In genomic region chr16:85366031-85366763, GRCh38 we compare ENCODE assay signal across 14 cellular contexts.
DNase-seq lines count a peak whose midpoint lies in the region; ATAC-seq and TF ChIP-seq lines count a peak whose summit lies in the region.
"Had no signal": no experiment of that assay in that cellular context is flagged by ENCODE, and none has a peak within 500 bp of the region (broad histone marks: within the 10 kb centered on the region; RNA-seq: fewer than 3 reads in every experiment).

No MANE protein-coding gene starts in this region.

- no peak for ATAC-seq in right cardiac atrium
- ATAC-seq in heart left ventricle, result no peak
- ATAC-seq in CD8-positive, alpha-beta T cell, result no peak
- ATAC-seq: activated naive CD8-positive, alpha-beta T cell treated with anti-CD3 and anti-CD28 coated beads, Interleukin-2, amount 50 U/mL, for 24 hours; natural killer cell treated with Interleukin-12 subunit alpha and Interleukin-12 subunit beta and Interleukin-15 and Interleukin-18, amount 100 ng/mL, for 72 hours had no signal

- peaks cover 1% of the 10 kb centered on the region for H3K27me3 Mint-ChIP-seq in CD8-positive, alpha-beta T cell (ENCODE audit: low read depth)

- no peak overlapping the region for H3K4me3 ChIP-seq in right cardiac atrium (ENCODE audit: low read length)
- no peak overlapping the region for H3K4me3 ChIP-seq in heart left ventricle
- H3K4me3 ChIP-seq in ascending aorta, result peak overlapping the region in 1 of 2 donors; percentile 1
- no peak overlapping the region for H3K4me3 ChIP-seq in mesodermal cell (ENCODE audit: extremely low read depth, insufficient read depth, low read length, poor library complexity, severe bottlenecking)
- H3K4me3 ChIP-seq in CD8-positive, alpha-beta T cell (ENCODE audit: low read depth, low read length), result no peak overlapping the region

- no peaks in the 10 kb centered on the region for H3K36me3 ChIP-seq in heart left ventricle
- H3K36me3 ChIP-seq in ascending aorta, result no peaks in the 10 kb centered on the region
- H3K36me3 ChIP-seq in mesodermal cell (ENCODE audit: control insufficient read depth, insufficient read depth, low read length), result peaks cover 5% of the 10 kb centered on the region
- no peaks in the 10 kb centered on the region for H3K36me3 ChIP-seq in CD8-positive, alpha-beta T cell (ENCODE audit: insufficient read depth, low read length)

- no peak for TF ChIP-seq CTCF in heart left ventricle (IDR thresholded peaks at IDR 0.05)
- no peak for TF ChIP-seq CTCF in ascending aorta (IDR thresholded peaks at IDR 0.05)
- no peak for TF ChIP-seq CTCF in CD8-positive, alpha-beta T cell (IDR thresholded peaks at IDR 0.05)

- H3K4me1 Mint-ChIP-seq in CD8-positive, alpha-beta T cell (ENCODE audit: low read depth), result no peaks in the 10 kb centered on the region
- H3K4me1 Mint-ChIP-seq: activated naive CD8-positive, alpha-beta T cell treated with anti-CD3 and anti-CD28 coated beads, Interleukin-2, amount 50 U/mL, for 24 hours had no signal

- H3K9me3 Mint-ChIP-seq in CD8-positive, alpha-beta T cell, result no peaks in the 10 kb centered on the region
- H3K9me3 Mint-ChIP-seq: activated naive CD8-positive, alpha-beta T cell treated with anti-CD3 and anti-CD28 coated beads, Interleukin-2, amount 50 U/mL, for 24 hours; natural killer cell treated with Interleukin-12 subunit alpha and Interleukin-12 subunit beta and Interleukin-15 and Interleukin-18, amount 100 ng/mL, for 72 hours had no signal

- no peaks in the 10 kb centered on the region for H3K27me3 ChIP-seq in right cardiac atrium (ENCODE audit: control insufficient read depth, insufficient read depth)
- no peaks in the 10 kb centered on the region for H3K27me3 ChIP-seq in heart left ventricle
- H3K27me3 ChIP-seq in ascending aorta, result no peaks in the 10 kb centered on the region
- H3K27me3 ChIP-seq in CD8-positive, alpha-beta T cell (ENCODE audit: insufficient read depth, low read length), result no peaks in the 10 kb centered on the region

- no peak overlapping the region for H3K4me3 Mint-ChIP-seq in CD8-positive, alpha-beta T cell
- H3K4me3 Mint-ChIP-seq: activated naive CD8-positive, alpha-beta T cell treated with anti-CD3 and anti-CD28 coated beads, Interleukin-2, amount 50 U/mL, for 24 hours; natural killer cell treated with Interleukin-12 subunit alpha and Interleukin-12 subunit beta and Interleukin-15 and Interleukin-18, amount 100 ng/mL, for 72 hours had no signal

- POLR2A ChIA-PET in CD8-positive, alpha-beta T cell (lab: Charles Lee), result no interaction called here

- H3K9me3 ChIP-seq in right cardiac atrium (ENCODE audit: control insufficient read depth, low read length) (no peaks in the 10 kb centered on the region), heart left ventricle (peaks cover 0 to 6% (median 0%) of the 10 kb centered on the region in 12 donors), ascending aorta (no peaks in the 10 kb centered on the region), mesodermal cell (ENCODE audit: control insufficient read depth, low read length) (peaks cover 7% of the 10 kb centered on the region)
- H3K9me3 ChIP-seq in CD8-positive, alpha-beta T cell (ENCODE audit: low read length), result no peaks in the 10 kb centered on the region

- no peak overlapping the region for H3K27ac ChIP-seq in right cardiac atrium (ENCODE audit: low read length)
- peak overlapping the region in 1 of 12 donors; percentile 82 for H3K27ac ChIP-seq in heart left ventricle
- peak overlapping the region; percentile 3 to 62 for H3K27ac ChIP-seq in ascending aorta
- peak overlapping the region; percentile 88 for H3K27ac ChIP-seq in mesodermal cell (ENCODE audit: low read depth, low read length, severe bottlenecking)
- H3K27ac ChIP-seq in CD8-positive, alpha-beta T cell (ENCODE audit: low read depth, low read length), result no peak overlapping the region

- WGBS in right cardiac atrium, result 66% methylated on average over 22 of the region's 22 CpGs
- WGBS in heart left ventricle, 4 donors, result 75 to 84% (median 81%) methylated on average over 22 of the region's 22 CpGs
- WGBS in mesodermal cell (ENCODE audit: insufficient coverage in 2 of 2), 2 experiments, result 28 to 33% methylated on average over 18 to 19 of the region's 22 CpGs

- H3K4me1 ChIP-seq in right cardiac atrium (ENCODE audit: control insufficient read depth, insufficient read depth, low read length) (no peaks in the 10 kb centered on the region), heart left ventricle (peaks cover 0 to 31% (median 7%) of the 10 kb centered on the region in 12 donors), ascending aorta (peaks cover 7 to 20% of the 10 kb centered on the region in 2 donors), mesodermal cell (ENCODE audit: control insufficient read depth, insufficient read depth, low read length, poor library complexity, severe bottlenecking) (peaks cover 36% of the 10 kb centered on the region)
- no peaks in the 10 kb centered on the region for H3K4me1 ChIP-seq in CD8-positive, alpha-beta T cell (ENCODE audit: insufficient read depth, low read length)

- H3K36me3 Mint-ChIP-seq in CD8-positive, alpha-beta T cell, result no peaks in the 10 kb centered on the region
- H3K36me3 Mint-ChIP-seq: natural killer cell treated with Interleukin-12 subunit alpha and Interleukin-12 subunit beta and Interleukin-15 and Interleukin-18, amount 100 ng/mL, for 72 hours had no signal

- no peak overlapping the region for H3K27ac Mint-ChIP-seq in CD8-positive, alpha-beta T cell
- H3K27ac Mint-ChIP-seq: activated naive CD8-positive, alpha-beta T cell treated with anti-CD3 and anti-CD28 coated beads, Interleukin-2, amount 50 U/mL, for 24 hours; natural killer cell treated with Interleukin-12 subunit alpha and Interleukin-12 subunit beta and Interleukin-15 and Interleukin-18, amount 100 ng/mL, for 72 hours had no signal

- DNase-seq in right cardiac atrium, result peak in 2 of 3 donors; percentile 40 to 68
- DNase-seq in heart left ventricle, result no peak
- no peak for DNase-seq in ascending aorta (ENCODE audit: low spot score in 2 of 2)
- DNase-seq in CD8-positive, alpha-beta T cell, result no peak
- DNase-seq in NCI-H2029 (lab: John Stamatoyannopoulos, UW), result no peak
- DNase-seq in SHP77 treated with DMSO at 0.1 percent for 48 hours (lab: John Stamatoyannopoulos, UW), result no peak
- DNase-seq in mesenteric fat pad (ENCODE audit: low spot score), result no peak
- DNase-seq: activated naive CD8-positive, alpha-beta T cell treated with anti-CD3 and anti-CD28 coated beads, Interleukin-2, amount 50 U/mL, for 24 hours; cortex of kidney; DMS153; kidney glomerular epithelial cell; Right ventricle myocardium superior had no signal

- CTCF ChIA-PET in CD8-positive, alpha-beta T cell (lab: Charles Lee), result interaction anchor here (1.2 to 2.1 kb wide), 2 partner anchors 64 to 353 kb away, joined by 3 to 5 read pairs; no protein-coding TSS in a partner anchor

- intact Hi-C loops in right cardiac atrium (cut with DNase I), result loop anchor here in 1 of 4 donors (5.0 kb wide), 1 partner anchor 44 kb away; no protein-coding TSS in a partner anchor
- intact Hi-C loops in heart left ventricle (cut with DNase I), result no loop called here
- intact Hi-C loops in ascending aorta (cut with DNase I), result no loop called here
- intact Hi-C loops in CD8-positive, alpha-beta T cell (cut with DNase I, micrococcal nuclease), result no loop called here

- TF ChIP-seq POLR2A in heart left ventricle (IDR thresholded peaks at IDR 0.05), result no peak

Comparison
In these comparisons a context has a peak if more than half of its experiments do, and no peak if none do; other contexts are left out.
1. DNase-seq: peak in right cardiac atrium (2 of 3); none in heart left ventricle (0 of 5), ascending aorta (0 of 2), CD8-positive, alpha-beta T cell (0 of 7), NCI-H2029 (single experiment), SHP77 treated with DMSO at 0.1 percent for 48 hours (single experiment) and mesenteric fat pad (single experiment).
2. H3K27ac ChIP-seq: peak in ascending aorta (2 of 2) and mesodermal cell (single experiment); none in right cardiac atrium (single experiment) and CD8-positive, alpha-beta T cell (single experiment).